ENCODE assay signal across 28 cellular contexts in genomic region chr6:159250633-159251032, GRCh38.
"Had no signal": no experiment of that assay in that cellular context is flagged by ENCODE, and none has a peak within 500 bp of the region (broad histone marks: within the 10 kb centered on the region; RNA-seq: fewer than 3 reads in every experiment).

No MANE protein-coding gene starts in this region.

- H3K27me3 ChIP-seq: neural progenitor cell, ovary, right lobe of liver, sigmoid colon, spleen, thyroid gland, tibial nerve, upper lobe of left lung, vagina had no signal

- H3K4me3 ChIP-seq: neural progenitor cell, ovary, psoas muscle, right lobe of liver, sigmoid colon, skin epidermis, smooth muscle cell, spleen, thoracic aorta, thyroid gland, tibial nerve, upper lobe of left lung, vagina had no signal

- H2AFZ ChIP-seq: neural progenitor cell, parathyroid adenoma had no signal

- H3K79me2 ChIP-seq: parathyroid adenoma had no signal

- H3K9me3 ChIP-seq: ovary, psoas muscle, right lobe of liver, sigmoid colon, spleen, thoracic aorta, thyroid gland, tibial nerve, upper lobe of left lung, vagina had no signal

- DNase-seq: naive thymus-derived CD4-positive, alpha-beta T cell; natural killer cell; occipital lobe; ovary; posterior cingulate gyrus; psoas muscle; right cardiac atrium; right lobe of liver; sigmoid colon; spleen; stimulated activated CD4-positive, alpha-beta T cell treated with anti-CD3 and anti-CD28 coated beads, Interleukin-12 subunit alpha, Interleukin-12 subunit beta, amount 100 ng/mL, for 4 hours; stimulated activated CD4-positive, alpha-beta T cell treated with anti-CD3 and anti-CD28 coated beads, Interleukin-1b, Interleukin-23, amount 100 ng/mL, for 48 hours; stimulated activated CD4-positive, alpha-beta T cell treated with anti-CD3 and anti-CD28 coated beads, Interleukin-4, amount 100 ng/mL, for 1 hour; stimulated activated CD4-positive, alpha-beta T cell treated with anti-CD3 and anti-CD28 coated beads, Interleukin-4, amount 100 ng/mL, for 4 hours; stimulated activated CD8-positive, alpha-beta memory T cell treated with anti-CD3 and anti-CD28 coated beads, Interleukin-4, amount 100 ng/mL, for 48 hours; stimulated activated naive CD4-positive, alpha-beta T cell; stimulated activated naive CD8-positive, alpha-beta T cell treated with anti-CD3 and anti-CD28 coated beads, Interleukin-15, amount 100 ng/mL, for 72 hours; stimulated activated naive CD8-positive, alpha-beta T cell treated with anti-CD3 and anti-CD28 coated beads, Interleukin-15, Interleukin-2, amounts not matched to agents 100 U/mL and 50 U/mL, for 24 hours; thyroid gland; trophoblast cell; upper lobe of left lung had no signal

- H3K9ac ChIP-seq: neural progenitor cell, parathyroid adenoma had no signal

- H3K36me3 ChIP-seq: neural progenitor cell, ovary, right lobe of liver, sigmoid colon, spleen, thoracic aorta, thyroid gland, tibial nerve, upper lobe of left lung, vagina had no signal

- H3K4me1 ChIP-seq: neural progenitor cell, parathyroid adenoma had no signal

- H3K4me2 ChIP-seq: neural progenitor cell, smooth muscle cell had no signal

- H3K27ac ChIP-seq: neural progenitor cell, ovary, parathyroid adenoma, psoas muscle, right lobe of liver, sigmoid colon, spleen, tibial nerve, upper lobe of left lung had no signal
